Comparison of ENCODE assay signal across 15 cellular contexts in the genomic region with DNA sequence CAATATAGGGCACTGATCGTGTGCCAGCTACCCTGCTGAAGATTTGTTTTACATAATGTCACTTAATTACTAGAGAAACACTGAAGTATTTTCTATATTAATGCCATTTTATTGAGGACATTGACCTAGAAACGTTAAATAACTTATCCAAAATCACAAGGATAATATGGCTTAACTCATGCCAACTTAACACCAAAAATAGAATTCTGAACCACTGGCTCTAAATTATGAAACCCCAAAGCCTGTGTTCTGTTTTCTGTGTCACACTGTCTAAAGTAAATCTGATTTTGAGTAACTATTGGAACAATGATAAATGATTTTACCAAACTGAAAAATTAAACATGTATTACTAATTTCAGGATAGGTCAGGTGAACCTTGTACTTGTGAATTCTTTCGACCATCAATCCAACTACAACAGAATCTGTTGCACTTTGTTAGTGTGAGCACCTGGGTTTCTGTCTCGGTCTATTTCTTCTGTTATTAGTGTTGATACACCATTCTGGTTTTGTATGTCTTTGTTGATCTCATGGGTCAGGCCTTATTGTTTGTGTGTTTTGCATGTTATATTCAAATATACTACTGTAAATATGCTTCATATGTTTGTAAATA.
"Had no signal": no experiment of that assay in that cellular context is flagged by ENCODE, and none has a peak within 500 bp of the region (broad histone marks: within the 10 kb centered on the region; RNA-seq: fewer than 3 reads in every experiment).

No MANE protein-coding gene starts in this region.

- H3K27me3 Mint-ChIP-seq: activated CD4-positive, alpha-beta memory T cell treated with anti-CD3 and anti-CD28 coated beads, Interleukin-2, amount 10 ng/mL, durations not matched to agents 7 days and 5 days; activated CD4-positive, alpha-beta T cell treated with anti-CD3 and anti-CD28 coated beads for 36 hours had no signal

- H3K4me1 ChIP-seq: esophagus squamous epithelium, lower lobe of right lung, right atrium auricular region, tibial artery, uterus had no signal

- H3K36me3 ChIP-seq: esophagus squamous epithelium, lower lobe of right lung, right atrium auricular region, uterus, WERI-Rb-1 had no signal

- H3K4me3 ChIP-seq: esophagus squamous epithelium, lower lobe of right lung, right atrium auricular region, tibial artery, uterus had no signal

- H3K36me3 Mint-ChIP-seq: stimulated activated effector memory CD8-positive, alpha-beta T cell treated with anti-CD3 and anti-CD28 coated beads, Interleukin-12 subunit alpha, Interleukin-12 subunit beta, amount 100 ng/mL, for 72 hours had no signal

- ATAC-seq: activated CD4-positive, alpha-beta T cell treated with anti-CD3 and anti-CD28 coated beads for 36 hours; activated T-cell treated with anti-CD3 and anti-CD28 coated beads, Interleukin-2, amount 50 U/mL, for 72 hours; left cardiac atrium; stimulated activated effector memory CD8-positive, alpha-beta T cell treated with anti-CD3 and anti-CD28 coated beads, Interleukin-12 subunit alpha, Interleukin-12 subunit beta, amount 100 ng/mL, for 72 hours had no signal

- H3K27ac Mint-ChIP-seq: activated CD4-positive, alpha-beta memory T cell treated with anti-CD3 and anti-CD28 coated beads, Interleukin-2, amount 10 ng/mL, durations not matched to agents 7 days and 5 days; activated CD4-positive, alpha-beta T cell treated with anti-CD3 and anti-CD28 coated beads for 36 hours; activated naive CD4-positive, alpha-beta T cell treated with anti-CD3 and anti-CD28 coated beads for 36 hours; activated T-cell treated with anti-CD3 and anti-CD28 coated beads, Interleukin-2, amount 50 U/mL, for 72 hours; stimulated activated effector memory CD8-positive, alpha-beta T cell treated with anti-CD3 and anti-CD28 coated beads, Interleukin-12 subunit alpha, Interleukin-12 subunit beta, amount 100 ng/mL, for 72 hours had no signal

- H3K4me3 Mint-ChIP-seq: activated CD4-positive, alpha-beta memory T cell treated with anti-CD3 and anti-CD28 coated beads, Interleukin-2, amount 10 ng/mL, durations not matched to agents 7 days and 5 days; activated CD4-positive, alpha-beta T cell treated with anti-CD3 and anti-CD28 coated beads for 36 hours; activated naive CD4-positive, alpha-beta T cell treated with anti-CD3 and anti-CD28 coated beads for 36 hours; activated T-cell treated with anti-CD3 and anti-CD28 coated beads, Interleukin-2, amount 50 U/mL, for 72 hours; stimulated activated effector memory CD8-positive, alpha-beta T cell treated with anti-CD3 and anti-CD28 coated beads, Interleukin-12 subunit alpha, Interleukin-12 subunit beta, amount 100 ng/mL, for 72 hours had no signal

- H3K4me1 Mint-ChIP-seq: stimulated activated effector memory CD8-positive, alpha-beta T cell treated with anti-CD3 and anti-CD28 coated beads, Interleukin-12 subunit alpha, Interleukin-12 subunit beta, amount 100 ng/mL, for 72 hours had no signal

- H3K27ac ChIP-seq: esophagus squamous epithelium, lower lobe of right lung, right atrium auricular region, tibial artery, uterus, WERI-Rb-1 had no signal

- DNase-seq: activated CD4-positive, alpha-beta memory T cell treated with anti-CD3 and anti-CD28 coated beads, Interleukin-2, amount 10 ng/mL, durations not matched to agents 7 days and 5 days; activated CD4-positive, alpha-beta T cell treated with anti-CD3 and anti-CD28 coated beads for 36 hours; activated naive CD4-positive, alpha-beta T cell treated with anti-CD3 and anti-CD28 coated beads for 36 hours; activated T-cell treated with anti-CD3 and anti-CD28 coated beads, Interleukin-2, amount 50 U/mL, for 72 hours; esophagus squamous epithelium; foreskin fibroblast; head of caudate nucleus; left cardiac atrium; lower lobe of right lung; midbrain; tibial artery; uterus; WERI-Rb-1 had no signal

- H3K9me3 ChIP-seq: esophagus squamous epithelium, lower lobe of right lung, right atrium auricular region, uterus had no signal

- H3K9me3 Mint-ChIP-seq: activated CD4-positive, alpha-beta memory T cell treated with anti-CD3 and anti-CD28 coated beads, Interleukin-2, amount 10 ng/mL, durations not matched to agents 7 days and 5 days; activated T-cell treated with anti-CD3 and anti-CD28 coated beads, Interleukin-2, amount 50 U/mL, for 72 hours had no signal

- H3K27me3 ChIP-seq: esophagus squamous epithelium, right atrium auricular region, tibial artery, uterus had no signal
